In genomic region chr10:17444062-17444714, GRCh38 we compare ENCODE assay signal across 9 cellular contexts. TPM values are rescaled to one million over a fixed set of nuclear protein-coding genes. Genes with fewer than 3 reads are reported as not detected.
DNase-seq lines count a peak whose midpoint lies in the region; ATAC-seq, FAIRE-seq and TF ChIP-seq lines count a peak whose summit lies in the region.
"Had no signal": no experiment of that assay in that cellular context is flagged by ENCODE, and none has a peak within 500 bp of the region (broad histone marks: within the 10 kb centered on the region; RNA-seq: fewer than 3 reads in every experiment).

No MANE protein-coding gene starts in this region.

- POLR2A ChIA-PET in HepG2 (lab: Yijun Ruan, JAX) = no interaction called here
- POLR2A ChIA-PET in activated CD8-positive, alpha-beta T cell treated with anti-CD3 and anti-CD28 coated beads for 36 hours (lab: Charles Lee) = interaction anchor here (0.7 kb wide), 1 partner anchor 9 kb away, joined by 3 read pairs; no protein-coding TSS in a partner anchor

- H3K4me1 ChIP-seq in HepG2 (ENCODE audit: insufficient read depth, low read length) (peaks cover 29% of the 10 kb centered on the region), right lobe of liver (no peaks in the 10 kb centered on the region), aorta (ENCODE audit: control insufficient read depth in 1 of 2, insufficient read depth in 2 of 2, low read length in 2 of 2) (no peaks in the 10 kb centered on the region)

- TF ChIP-seq EP300 in HepG2 (IDR thresholded peaks at IDR 0.05; ENCODE audit: low read depth in 2 of 2, low read length in 2 of 2) (no peak), HepG2 (CRISPR knock-in tag; IDR thresholded peaks at IDR 0.05; ENCODE audit: borderline replicate concordance) (no peak)

- no peak for DNase-seq in HepG2 (ENCODE audit: low spot score)
- DNase-seq in right lobe of liver = no peak
- peak; percentile 37 for DNase-seq in activated CD8-positive, alpha-beta T cell treated with anti-CD3 and anti-CD28 coated beads for 36 hours
- DNase-seq in aorta = no peak
- DNase-seq in HPDE6-E6E7 (ENCODE audit: extremely low spot score) = no peak
- DNase-seq in central memory CD4-positive, alpha-beta T cell = no peak
- DNase-seq in NCI-H524 (lab: John Stamatoyannopoulos, UW) = no peak
- DNase-seq: stimulated activated CD4-positive, alpha-beta T cell treated with anti-CD3 and anti-CD28 coated beads, Interleukin-12 subunit alpha, Interleukin-12 subunit beta, amount 100 ng/mL, for 4 hours had no signal

- no peak overlapping the region for H3K27ac ChIP-seq in HepG2 (ENCODE audit: extremely low read length, insufficient read depth, low read length)
- H3K27ac ChIP-seq in right lobe of liver = no peak overlapping the region
- no peak overlapping the region for H3K27ac ChIP-seq in aorta (ENCODE audit: low read depth in 1 of 2, low read length in 2 of 2)

- peaks cover 6% of the 10 kb centered on the region for H3K36me3 Mint-ChIP-seq in activated CD8-positive, alpha-beta T cell treated with anti-CD3 and anti-CD28 coated beads for 36 hours (ENCODE audit: low read depth)

- peaks cover 6% of the 10 kb centered on the region for H3K9me3 ChIP-seq in HepG2 (ENCODE audit: low read length)
- H3K9me3 ChIP-seq in right lobe of liver = no peaks in the 10 kb centered on the region
- peaks cover 2% of the 10 kb centered on the region for H3K9me3 ChIP-seq in aorta (ENCODE audit: control insufficient read depth, low read length)

- TF ChIP-seq POLR2A in HepG2 (IDR thresholded peaks at IDR 0.05; ENCODE audit: insufficient read depth in 1 of 2, low read depth in 2 of 2, low read length in 2 of 2) = no peak
- no peak for TF ChIP-seq POLR2A in right lobe of liver (IDR thresholded peaks at IDR 0.05)

- H3K4me3 Mint-ChIP-seq in activated CD8-positive, alpha-beta T cell treated with anti-CD3 and anti-CD28 coated beads for 36 hours = no peak overlapping the region

- TF ChIP-seq CTCF in HepG2 (CRISPR knock-in tag; IDR thresholded peaks at IDR 0.05) = no peak
- TF ChIP-seq CTCF in right lobe of liver (IDR thresholded peaks at IDR 0.05) = no peak
- no peak for TF ChIP-seq CTCF in activated CD8-positive, alpha-beta T cell treated with anti-CD3 and anti-CD28 coated beads for 36 hours (IDR thresholded peaks at IDR 0.05)

- no peak overlapping the region for H3K9ac ChIP-seq in HepG2 (ENCODE audit: insufficient read depth, low read depth, low read length)

- H3K4me1 Mint-ChIP-seq in activated CD8-positive, alpha-beta T cell treated with anti-CD3 and anti-CD28 coated beads for 36 hours (ENCODE audit: low read depth) = peaks cover 12% of the 10 kb centered on the region

- no TSS peak for BruUV-seq in HepG2 (replicated peaks; lab: Mats Ljungman, UMichigan)

- peak overlapping the region; percentile 19; the same call in 1 of the 2 replicates for H3K4me2 ChIP-seq in HepG2 (ENCODE audit: low read depth, low read length)

- peaks cover 9% of the 10 kb centered on the region for H3K9me3 Mint-ChIP-seq in activated CD8-positive, alpha-beta T cell treated with anti-CD3 and anti-CD28 coated beads for 36 hours

- no peaks in the 10 kb centered on the region for H4K20me1 ChIP-seq in HepG2 (ENCODE audit: insufficient read depth, low read length)

- no peak overlapping the region for H3K27ac Mint-ChIP-seq in activated CD8-positive, alpha-beta T cell treated with anti-CD3 and anti-CD28 coated beads for 36 hours

- H3K27me3 ChIP-seq in HepG2 (ENCODE audit: control insufficient read depth in 1 of 2, insufficient read depth in 2 of 2, low read length in 2 of 2) (peaks cover 0 to 10% of the 10 kb centered on the region in 2 experiments; a peak in 2 of 5 replicates), right lobe of liver (no peaks in the 10 kb centered on the region), aorta (ENCODE audit: control insufficient read depth in 1 of 2, insufficient read depth in 2 of 2, low read length in 1 of 2) (no peaks in the 10 kb centered on the region)

- CTCF ChIA-PET in HepG2 (lab: Yijun Ruan, JAX; ENCODE audit: low intra/inter-chr PET ratio, low total read pairs) = no interaction called here
- CTCF ChIA-PET in activated CD8-positive, alpha-beta T cell treated with anti-CD3 and anti-CD28 coated beads for 36 hours (lab: Charles Lee) = interaction anchor here (0.8 to 2.0 kb wide), 3 partner anchors 10 to 15 kb away, joined by 3 to 8 read pairs (median 3); partner anchors contain the start of gene ST8SIA6

- FAIRE-seq in HepG2 (lab: Jason Lieb, UNC) = no peak

- peaks cover 20% of the 10 kb centered on the region for H3K27me3 Mint-ChIP-seq in activated CD8-positive, alpha-beta T cell treated with anti-CD3 and anti-CD28 coated beads for 36 hours

- no peaks in the 10 kb centered on the region for H3K36me3 ChIP-seq in HepG2 (replicated peaks in 1 of 2; ENCODE audit: control insufficient read depth in 1 of 2, insufficient read depth in 2 of 2, low read length in 2 of 2)
- H3K36me3 ChIP-seq in right lobe of liver = no peaks in the 10 kb centered on the region
- no peaks in the 10 kb centered on the region for H3K36me3 ChIP-seq in aorta (ENCODE audit: control insufficient read depth in 1 of 2, insufficient read depth in 2 of 2, low read length in 1 of 2)

- TF ChIP-seq RAD21 in HepG2 (CRISPR knock-in tag; IDR thresholded peaks at IDR 0.05) = no peak

- in situ Hi-C loops in HepG2 (cut with HindIII; ENCODE audit: extremely low pct_ligation_motif_present, low pct_unique_long_range_greater_than_20kb) = loop anchor here (25.0 kb wide), 1 partner anchor 607 kb away; no protein-coding TSS in a partner anchor

- intact Hi-C loops in HepG2 (cut with micrococcal nuclease; ENCODE audit: unreplicated experiment) (no loop called here), right lobe of liver (cut with DNase I) (no loop called here), aorta (cut with DNase I) (no loop called here)
- intact Hi-C loops in activated CD8-positive, alpha-beta T cell treated with anti-CD3 and anti-CD28 coated beads for 36 hours (cut with micrococcal nuclease) = no loop called here

- H2AFZ ChIP-seq in HepG2 (ENCODE audit: low read length) = no peak overlapping the region

- H3K4me3 ChIP-seq in HepG2 (replicated peaks in 1 of 3; ENCODE audit: insufficient read depth in 1 of 3, low read depth in 2 of 3, low read length in 3 of 3) = no peak overlapping the region
- no peak overlapping the region for H3K4me3 ChIP-seq in right lobe of liver
- no peak overlapping the region for H3K4me3 ChIP-seq in aorta (ENCODE audit: low read length in 2 of 2)

- WGBS in HepG2 (ENCODE audit: low lambda C conversion rate) = 1% methylated on average over 7 of the region's 7 CpGs
- 25% methylated on average over 7 of the region's 7 CpGs for WGBS in right lobe of liver (ENCODE audit: insufficient coverage, low coverage, low lambda C conversion rate, missing lambda C conversion rate)
- 68 to 69% methylated on average over 7 of the region's 7 CpGs for WGBS in aorta, 2 donors

- no peak for ATAC-seq in HepG2
- ATAC-seq in right lobe of liver = no peak
- ATAC-seq in HG02885 (IDR thresholded peaks at IDR 0.05; ENCODE audit: poor library complexity, unreplicated experiment) = peak; percentile 97
- peak; percentile 96 for ATAC-seq in activated CD8-positive, alpha-beta T cell treated with anti-CD3 and anti-CD28 coated beads for 36 hours
- no peak for ATAC-seq in aorta (ENCODE audit: low FRiP score)

- no peaks in the 10 kb centered on the region for H3K79me2 ChIP-seq in HepG2 (ENCODE audit: insufficient read depth, low read length)

TF ChIP-seq in HepG2, 621 proteins besides CTCF, POLR2A, EP300 and RAD21 (continues in another document):
- TF ChIP-seq ZNF83 (CRISPR knock-in tag; IDR thresholded peaks at IDR 0.05; ENCODE audit: borderline replicate concordance) (no peak), DPF2 (CRISPR knock-in tag; IDR thresholded peaks at IDR 0.05; ENCODE audit: borderline replicate concordance, low read depth) (no peak), ATM (IDR thresholded peaks at IDR 0.05; ENCODE audit: borderline replicate concordance) (no peak), SNAPC5 (CRISPR knock-in tag; IDR thresholded peaks at IDR 0.05; ENCODE audit: borderline replicate concordance) (no peak), ZNF451 (CRISPR knock-in tag; IDR thresholded peaks at IDR 0.05) (no peak)

RNA-seq across cellular contexts. Expression of gene ST8SIA6, which starts 10.2 kb away (rescaled TPM):
- total RNA-seq in HepG2 (2016; rRNA removed; fragmentation: Illumina TruSeq; extraction: Trizol) (not detected in 2 replicates), right lobe of liver (1 to 10 TPM in 4 of 6 experiments, under 1 TPM in 2; 0.39 to 2.2 (median 1.4) TPM), aorta (1 to 10 TPM; 2.4 to 2.9 TPM)
- total RNA-seq in HepG2 (2016; cell fraction: cytosol; rRNA removed; fragmentation: Illumina TruSeq; extraction: Trizol; ENCODE audit: low read depth) = not detected in 2 replicates
- total RNA-seq in HepG2 (2016; cell fraction: insoluble cytoplasmic fraction; rRNA removed; fragmentation: Illumina TruSeq; extraction: Trizol) = not detected in 2 replicates
- total RNA-seq in HepG2 (2016; cell fraction: membrane; rRNA removed; fragmentation: Illumina TruSeq; extraction: Trizol) = not detected in 2 replicates
- not detected in 2 replicates for total RNA-seq in HepG2 (2016; cell fraction: nucleus; rRNA removed; fragmentation: Illumina TruSeq; extraction: Trizol)
- polyA plus RNA-seq in HepG2 (2011; rRNA removed) (not detected in 2 replicates), aorta (under 1 TPM in 1 of 2 donors, not detected in 1; 0.10 TPM)
- polyA plus RNA-seq in HepG2 (2011; cell fraction: cytosol; rRNA removed) = not detected in 2 replicates
- polyA plus RNA-seq in HepG2 (2011; cell fraction: nucleus; rRNA removed) = not detected in 2 replicates
- not detected in 2 replicates for polyA plus RNA-seq in HepG2 (2012)
- not detected in 2 replicates for polyA plus RNA-seq in HepG2 (2016; cell fraction: cytosol; fragmentation: Illumina TruSeq; extraction: Trizol; ENCODE audit: low read depth)
- polyA plus RNA-seq in HepG2 (2016; cell fraction: insoluble cytoplasmic fraction; fragmentation: Illumina TruSeq; extraction: Trizol; ENCODE audit: low read depth) = not detected in 2 replicates
- not detected in 2 replicates for polyA plus RNA-seq in HepG2 (2016; cell fraction: membrane; fragmentation: Illumina TruSeq; extraction: Trizol; ENCODE audit: low read depth)
- not detected in 2 replicates for polyA plus RNA-seq in HepG2 (2016; cell fraction: nucleus; fragmentation: Illumina TruSeq; extraction: Trizol; ENCODE audit: insufficient read depth, low read depth)
- polyA minus RNA-seq in HepG2 (2011; rRNA and poly(A)+ RNA removed; ENCODE audit: low replicate concordance) = not detected in 2 replicates
- not detected in 2 replicates for polyA minus RNA-seq in HepG2 (2011; cell fraction: cytosol; rRNA and poly(A)+ RNA removed)
- not detected in 2 replicates for polyA minus RNA-seq in HepG2 (2011; cell fraction: nucleus; rRNA and poly(A)+ RNA removed)
- total RNA-seq in activated CD8-positive, alpha-beta T cell treated with anti-CD3 and anti-CD28 coated beads for 36 hours = not detected

Comparison
In these comparisons a context has a peak if more than half of its experiments do, and no peak if none do; other contexts are left out.
1. ATAC-seq: peak in HG02885 (single experiment) and activated CD8-positive, alpha-beta T cell treated with anti-CD3 and anti-CD28 coated beads for 36 hours (single experiment); none in HepG2 (single experiment), right lobe of liver (0 of 4) and aorta (single experiment).